In the genomic region with DNA sequence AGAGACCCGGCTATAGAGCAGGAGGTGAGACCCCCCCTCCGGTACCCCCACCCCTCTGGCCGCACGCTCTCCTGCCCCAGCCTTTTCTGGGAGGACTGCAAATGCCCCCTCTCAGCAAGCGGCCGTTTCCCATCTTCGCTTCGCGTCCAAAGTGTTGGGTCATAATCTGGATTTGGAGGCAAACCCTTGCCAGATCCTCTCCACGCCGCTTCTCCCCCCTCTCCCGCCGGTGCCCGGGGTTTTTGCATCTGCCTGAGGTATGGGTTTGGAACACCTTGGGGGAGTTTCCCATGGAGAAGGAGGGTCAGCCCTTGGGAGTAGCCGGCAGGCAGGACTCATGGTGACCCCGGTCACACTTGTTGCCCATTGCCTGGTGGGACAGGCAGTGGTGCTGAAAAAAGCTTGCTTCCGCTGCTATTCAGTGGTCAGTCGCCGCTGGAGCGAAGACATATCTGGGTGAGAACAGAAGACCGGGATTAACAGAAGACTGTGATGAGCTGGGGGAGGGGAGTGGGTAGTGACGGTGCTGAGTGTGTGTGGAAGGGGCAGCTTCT, we compare ENCODE assay signal across 9 cellular contexts. TPM values are rescaled to one million over a fixed set of nuclear protein-coding genes. Genes with fewer than 3 reads are reported as not detected.
DNase-seq lines count a peak whose midpoint lies in the region; ATAC-seq, FAIRE-seq and TF ChIP-seq lines count a peak whose summit lies in the region.
"Had no signal": no experiment of that assay in that cellular context is flagged by ENCODE, and none has a peak within 500 bp of the region (broad histone marks: within the 10 kb centered on the region; RNA-seq: fewer than 3 reads in every experiment).

No MANE protein-coding gene starts in this region.

- H3K79me2 ChIP-seq in fibroblast of lung (ENCODE audit: control insufficient read depth, insufficient read depth, low read length), result peaks cover 13% of the 10 kb centered on the region

- 2% methylated on average over 22 of the region's 22 CpGs for WGBS in prostate gland

- H3K27me3 ChIP-seq in fibroblast of lung (ENCODE audit: control insufficient read depth, insufficient read depth, low read length), result no peaks in the 10 kb centered on the region
- H3K27me3 ChIP-seq in prostate gland (replicated peaks; ENCODE audit: insufficient read depth), result peaks cover 10% of the 10 kb centered on the region

- DNase-seq in ELF-1 (ENCODE audit: low read depth, low spot score) (peak; percentile 52), NCI-H460 (ENCODE audit: extremely low read depth, low read depth) (peak; percentile 73), fibroblast of lung (ENCODE audit: low read depth in 2 of 2) (peak; percentile 25 to 54), prostate gland (ENCODE audit: low spot score) (no peak), D721Med (ENCODE audit: insufficient read length, low spot score) (no peak), posterior vena cava (ENCODE audit: low spot score) (no peak)
- DNase-seq: OCI-M1 had no signal

- peak overlapping the region; percentile 53 for H3K9ac ChIP-seq in fibroblast of lung (ENCODE audit: insufficient read depth, low read length)

- FAIRE-seq in D721Med (lab: Jason Lieb, UNC), result no peak

- H3K4me3 ChIP-seq in fibroblast of lung (replicated peaks in 1 of 4; ENCODE audit: control extremely low read depth in 1 of 4, insufficient read depth in 1 of 4, low read depth in 3 of 4, low read length in 4 of 4) (peak overlapping the region; percentile 63 to 78 (median 72)), prostate gland (peak overlapping the region; percentile 6 to 11)

- TF ChIP-seq POLR2A in prostate gland (IDR thresholded peaks at IDR 0.05), result no peak

- intact Hi-C loops in prostate gland (cut with DNase I) (no loop called here), posterior vena cava (cut with DNase I) (no loop called here)

- H3K4me1 ChIP-seq in fibroblast of lung (ENCODE audit: control insufficient read depth, extremely low read depth, insufficient read depth, low read length) (no peaks in the 10 kb centered on the region), prostate gland (replicated peaks) (no peaks in the 10 kb centered on the region)

- TF ChIP-seq CTCF in fibroblast of lung (conservative IDR thresholded peaks at IDR 0.05 in 1 of 2, IDR thresholded peaks at IDR 0.05 in 1 of 2; ENCODE audit: low read depth in 1 of 2, low read length in 2 of 2) (no peak), prostate gland (IDR thresholded peaks at IDR 0.05) (no peak), D721Med (IDR thresholded peaks at IDR 0.05; ENCODE audit: insufficient read depth, missing control alignments) (no peak)

- no peaks in the 10 kb centered on the region for H3K9me3 ChIP-seq in fibroblast of lung (ENCODE audit: control insufficient read depth, insufficient read depth, low read depth, low read length)
- no peaks in the 10 kb centered on the region for H3K9me3 ChIP-seq in prostate gland

- H3K27ac ChIP-seq in fibroblast of lung (ENCODE audit: insufficient read depth, low read length) (peak overlapping the region; percentile 55), prostate gland (no peak overlapping the region)

- ATAC-seq in GM21423 (IDR thresholded peaks at IDR 0.05; ENCODE audit: unreplicated experiment) (no peak), HG03442 (IDR thresholded peaks at IDR 0.05; ENCODE audit: unreplicated experiment) (no peak)

- H3K36me3 ChIP-seq in fibroblast of lung (ENCODE audit: control insufficient read depth, insufficient read depth, low read length), result peaks cover 1% of the 10 kb centered on the region
- H3K36me3 ChIP-seq in prostate gland, result no peaks in the 10 kb centered on the region

- H3K4me2 ChIP-seq in fibroblast of lung (ENCODE audit: extremely low read depth, insufficient read depth, low read length), result peak overlapping the region; percentile 89

- peak overlapping the region; percentile 66 for H2AFZ ChIP-seq in fibroblast of lung (ENCODE audit: low read length)

- H4K20me1 ChIP-seq in fibroblast of lung (ENCODE audit: control insufficient read depth, extremely low read depth, insufficient read depth, low read length), result no peaks in the 10 kb centered on the region

RNA-seq across cellular contexts. Expression of gene KCNK2, which starts 0.9 kb away (rescaled TPM):
- total RNA-seq in NCI-H460 (2014; rRNA removed; shearing (Covaris generic)), result 14.7 and 16.4 TPM in 2 replicates
- polyA plus RNA-seq in NCI-H460 (2014; cell fraction: nucleus; rRNA removed), result 8.2 and 10.3 TPM in 2 replicates
- total RNA-seq in fibroblast of lung, result 2.8 and 6.4 TPM in 2 replicates
- polyA plus RNA-seq in fibroblast of lung, result 25.6 and 29.7 TPM in 2 replicates
- 19.2 and 22.0 TPM in 2 replicates for polyA plus RNA-seq in fibroblast of lung (2012)
- 7.3 and 42.0 TPM in 2 replicates for polyA minus RNA-seq in fibroblast of lung (ENCODE audit: low replicate concordance)
- 1 to 10 TPM in 1 of 2 donors, under 1 TPM in 1; 0.09 to 4.3 TPM for total RNA-seq in prostate gland
- total RNA-seq in posterior vena cava, result 10 to 100 TPM in 1 of 2 donors, 1 to 10 TPM in 1; 8.7 to 15.7 TPM

Comparison
In these comparisons a context has a peak if more than half of its experiments do, and no peak if none do; other contexts are left out.
1. DNase-seq: peak in ELF-1 (single experiment), NCI-H460 (single experiment) and fibroblast of lung (2 of 2); none in prostate gland (single experiment), D721Med (single experiment) and posterior vena cava (single experiment).